ENCODE assay signal across 20 cellular contexts in the genomic region with DNA sequence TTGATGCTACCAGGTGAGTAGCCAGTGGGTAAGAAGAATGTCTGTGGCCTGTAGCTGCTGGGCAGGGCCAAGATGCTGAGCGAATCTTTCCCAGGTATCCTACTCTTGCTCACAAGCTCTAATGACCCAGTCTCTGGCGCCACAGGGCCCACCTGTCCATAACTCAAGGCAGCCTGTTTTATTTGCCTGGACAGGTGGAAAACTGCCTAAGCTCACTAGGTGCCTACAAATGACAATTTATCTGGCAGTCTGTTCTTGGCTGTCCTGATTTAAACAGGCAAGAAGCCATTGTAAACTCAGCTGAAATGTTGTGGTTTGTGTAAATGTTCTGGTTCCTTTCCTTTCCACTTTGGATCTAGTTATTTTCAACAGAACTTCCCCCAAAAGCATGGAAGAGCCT.
DNase-seq lines count a peak whose midpoint lies in the region; ATAC-seq and TF ChIP-seq lines count a peak whose summit lies in the region.
"Had no signal": no experiment of that assay in that cellular context is flagged by ENCODE, and none has a peak within 500 bp of the region (broad histone marks: within the 10 kb centered on the region; RNA-seq: fewer than 3 reads in every experiment).

No MANE protein-coding gene starts in this region.

- peak overlapping the region; percentile 96 for H3K27ac ChIP-seq in left ventricle myocardium inferior (replicated peaks)
- peak overlapping the region; percentile 92 to 99 (median 96) for H3K27ac ChIP-seq in esophagus muscularis mucosa (replicated peaks in 1 of 4)
- H3K27ac ChIP-seq in rectal smooth muscle tissue (ENCODE audit: low read depth, low read length) = peak overlapping the region; percentile 72
- peak overlapping the region; percentile 27 for H3K27ac ChIP-seq in vagina
- no peak overlapping the region for H3K27ac ChIP-seq in A673 (ENCODE audit: low read depth, low read length, poor library complexity, severe bottlenecking)
- H3K27ac ChIP-seq: cardiac muscle cell, hepatocyte, SK-N-MC had no signal

- WGBS in esophagus muscularis mucosa = 37% methylated on average over 2 of the region's 2 CpGs

- no peaks in the 10 kb centered on the region for H3K9me3 ChIP-seq in left ventricle myocardium inferior (replicated peaks)
- H3K9me3 ChIP-seq in esophagus muscularis mucosa = no peaks in the 10 kb centered on the region
- no peaks in the 10 kb centered on the region for H3K9me3 ChIP-seq in vagina
- H3K9me3 ChIP-seq in A673 (ENCODE audit: low read depth, low read length, poor library complexity, severe bottlenecking) = no peaks in the 10 kb centered on the region

- ATAC-seq in left ventricle myocardium superior (no peak), HG03469 (IDR thresholded peaks at IDR 0.05; ENCODE audit: unreplicated experiment) (no peak)
- ATAC-seq: stimulated activated naive CD8-positive, alpha-beta T cell treated with anti-CD3 and anti-CD28 coated beads, Interleukin-15, amount 100 ng/mL, for 72 hours had no signal

- H3K27me3 ChIP-seq in left ventricle myocardium inferior (ENCODE audit: low read depth) (no peaks in the 10 kb centered on the region), esophagus muscularis mucosa (no peaks in the 10 kb centered on the region), rectal smooth muscle tissue (ENCODE audit: control insufficient read depth, insufficient read depth, low read length) (no peaks in the 10 kb centered on the region), vagina (no peaks in the 10 kb centered on the region), A673 (replicated peaks; ENCODE audit: insufficient read depth, low read depth, low read length, poor library complexity) (no peaks in the 10 kb centered on the region)
- H3K27me3 ChIP-seq: cardiac muscle cell, hepatocyte had no signal

- no TSS peak for BruUV-seq in A673 (replicated peaks; lab: Mats Ljungman, UMichigan)

- POLR2A ChIA-PET in A673 (lab: Charles Lee; ENCODE audit: low non-redundant PET) = no interaction called here

- TF ChIP-seq EP300 in esophagus muscularis mucosa (IDR thresholded peaks at IDR 0.05) = no peak

- CTCF ChIA-PET in A673 (lab: Charles Lee) = no interaction called here

- no peak for DNase-seq in left ventricle myocardium inferior
- no peak for DNase-seq in left ventricle myocardium superior
- no peak for DNase-seq in esophagus muscularis mucosa (ENCODE audit: extremely low spot score)
- no peak for DNase-seq in vagina (ENCODE audit: extremely low spot score in 2 of 2)
- no peak for DNase-seq in LoVo (ENCODE audit: low spot score)
- DNase-seq in A673 (ENCODE audit: low spot score) = no peak
- DNase-seq: activated CD4-positive, CD25-positive, alpha-beta regulatory T cell treated with anti-CD3 and anti-CD28 coated beads, Interleukin-2, amount 50 U/mL, for 72 hours; activated CD8-positive, alpha-beta memory T cell treated with anti-CD3 and anti-CD28 coated beads for 24 hours; effector memory CD4-positive, alpha-beta T cell; Kasumi-1; NCI-H1105 treated with DMSO at 0.1 percent for 48 hours; NCI-H748 treated with DMSO at 0.1 percent for 48 hours; occipital lobe; stimulated activated naive CD8-positive, alpha-beta T cell treated with anti-CD3 and anti-CD28 coated beads, Interleukin-15, amount 100 ng/mL, for 72 hours; T-helper 9 cell had no signal

- TF ChIP-seq POLR2A in esophagus muscularis mucosa (IDR thresholded peaks at IDR 0.05; ENCODE audit: low read depth) = no peak
- no peak for TF ChIP-seq POLR2A in vagina (IDR thresholded peaks at IDR 0.05)

- TF ChIP-seq CTCF in left ventricle myocardium inferior (IDR thresholded peaks at IDR 0.05; ENCODE audit: borderline replicate concordance) = no peak
- TF ChIP-seq CTCF in esophagus muscularis mucosa (IDR thresholded peaks at IDR 0.05) = no peak
- no peak for TF ChIP-seq CTCF in vagina (IDR thresholded peaks at IDR 0.05)
- TF ChIP-seq CTCF in A673 (conservative IDR thresholded peaks at IDR 0.05; ENCODE audit: low read depth, low read length) = no peak

- peaks cover 21% of the 10 kb centered on the region for H3K36me3 ChIP-seq in left ventricle myocardium inferior
- peaks cover 0 to 24% (median 15%) of the 10 kb centered on the region in 4 donors for H3K36me3 ChIP-seq in esophagus muscularis mucosa
- no peaks in the 10 kb centered on the region for H3K36me3 ChIP-seq in rectal smooth muscle tissue (ENCODE audit: control insufficient read depth, insufficient read depth, low read length)
- H3K36me3 ChIP-seq in vagina = no peaks in the 10 kb centered on the region
- H3K36me3 ChIP-seq in A673 (ENCODE audit: insufficient read depth, low read length, poor library complexity, severe bottlenecking) = no peaks in the 10 kb centered on the region
- H3K36me3 ChIP-seq: cardiac muscle cell had no signal

- H3K4me3 ChIP-seq in left ventricle myocardium inferior (no peak overlapping the region), esophagus muscularis mucosa (no peak overlapping the region), rectal smooth muscle tissue (ENCODE audit: low read length) (no peak overlapping the region), vagina (no peak overlapping the region), A673 (ENCODE audit: low read depth, low read length, poor library complexity, severe bottlenecking) (no peak overlapping the region)
- H3K4me3 ChIP-seq: cardiac muscle cell, hepatocyte, SK-N-MC had no signal

- intact Hi-C loops in left ventricle myocardium inferior (cut with micrococcal nuclease) (no loop called here), left ventricle myocardium superior (cut with micrococcal nuclease) (no loop called here), esophagus muscularis mucosa (cut with DNase I) (no loop called here), vagina (cut with DNase I) (no loop called here), A673 (cut with micrococcal nuclease; ENCODE audit: unreplicated experiment) (no loop called here)

- H3K4me1 ChIP-seq in left ventricle myocardium inferior (peaks cover 100% of the 10 kb centered on the region), esophagus muscularis mucosa (peaks cover 71 to 100% (median 99%) of the 10 kb centered on the region in 4 donors), rectal smooth muscle tissue (ENCODE audit: control insufficient read depth, insufficient read depth, low read length) (peaks cover 51% of the 10 kb centered on the region), vagina (peaks cover 50% of the 10 kb centered on the region), A673 (ENCODE audit: insufficient read depth, low read length, poor library complexity, severe bottlenecking) (peaks cover 23% of the 10 kb centered on the region)

- no peak overlapping the region for H3K9ac ChIP-seq in rectal smooth muscle tissue (ENCODE audit: low read length)
